Comparison of ENCODE assay signal across 12 cellular contexts in the genomic region with DNA sequence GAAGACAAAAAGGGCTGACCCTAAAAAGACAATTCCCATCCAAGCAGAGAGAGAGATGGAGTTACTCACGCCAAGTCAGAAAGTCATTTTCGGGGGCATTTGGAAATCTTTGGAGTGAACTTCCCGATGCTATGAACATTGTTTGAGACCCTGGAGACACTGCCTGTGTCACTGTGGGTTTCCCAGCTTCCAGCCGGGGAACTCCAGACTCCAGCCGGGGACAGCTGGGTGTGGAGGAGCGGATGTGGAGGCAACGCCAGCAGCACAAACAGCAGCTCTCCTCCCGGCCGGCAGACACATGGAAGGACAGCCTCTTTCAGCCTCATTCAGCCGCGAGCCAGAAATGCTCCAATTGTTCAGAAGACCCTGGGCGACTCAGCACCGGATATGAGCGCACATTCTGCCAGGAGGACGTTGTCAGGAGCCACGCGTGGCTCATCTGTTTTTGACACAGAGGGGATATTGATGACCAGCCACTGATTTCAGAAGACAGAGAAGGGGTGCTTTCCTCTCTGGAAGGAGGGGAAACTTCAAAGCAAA.
A peak's percentile ranks its signal among the peaks of the same experiment; 100 is the strongest.
DNase-seq lines count a peak whose midpoint lies in the region; ATAC-seq and TF ChIP-seq lines count a peak whose summit lies in the region.
"Had no signal": no experiment of that assay in that cellular context is flagged by ENCODE, and none has a peak within 500 bp of the region (broad histone marks: within the 10 kb centered on the region; RNA-seq: fewer than 3 reads in every experiment).

No MANE protein-coding gene starts in this region.

- DNase-seq in A172 (ENCODE audit: low spot score), result peak; percentile 64
- DNase-seq in SJSA1 (ENCODE audit: low read depth in 1 of 2, low spot score in 2 of 2), result peak; percentile 63 to 76
- peak; percentile 44 for DNase-seq in fibroblast of peridontal ligament (ENCODE audit: extremely low read depth)
- peak; percentile 52 for DNase-seq in neural crest cell (ENCODE audit: low read depth, low spot score)
- DNase-seq in NCI-H524 (lab: John Stamatoyannopoulos, UW), result no peak
- no peak for DNase-seq in H4 (ENCODE audit: low spot score)
- DNase-seq in stimulated activated CD4-positive, alpha-beta T cell treated with anti-CD3 and anti-CD28 coated beads, Interleukin-2, amount 100 ng/mL, for 24 hours, result no peak
- DNase-seq: activated naive CD4-positive, alpha-beta T cell; naive B cell; trophoblast cell had no signal

- no peaks in the 10 kb centered on the region for H3K27me3 ChIP-seq in SJSA1 (replicated peaks)
- H3K27me3 ChIP-seq: BLaER1 treated with 17β-estradiol and CSF1 and Interleukin-3, amounts not matched to agents 10 nM and 100 nM had no signal

- H3K4me3 ChIP-seq in SJSA1, result no peak overlapping the region; the same call in 1 of the 2 replicates
- H3K4me3 ChIP-seq: BLaER1 treated with 17β-estradiol and CSF1 and Interleukin-3, amounts not matched to agents 10 nM and 100 nM had no signal

- ATAC-seq in GM18519 (IDR thresholded peaks at IDR 0.05; ENCODE audit: low FRiP score, unreplicated experiment), result no peak

- peak overlapping the region; percentile 98 for H3K27ac Mint-ChIP-seq in neural crest cell (ENCODE audit: unreplicated experiment)
- H3K27ac Mint-ChIP-seq: naive B cell had no signal

- H3K4me1 Mint-ChIP-seq in neural crest cell, result peaks cover 34% of the 10 kb centered on the region
- H3K4me1 Mint-ChIP-seq: naive B cell had no signal

- H3K4me3 Mint-ChIP-seq in neural crest cell, result peak overlapping the region; percentile 74
- H3K4me3 Mint-ChIP-seq: naive B cell had no signal

- H3K36me3 Mint-ChIP-seq in neural crest cell (ENCODE audit: low read depth), result peaks cover 25% of the 10 kb centered on the region
- H3K36me3 Mint-ChIP-seq: naive B cell had no signal

- H3K9me3 Mint-ChIP-seq in neural crest cell, result no peaks in the 10 kb centered on the region
- H3K9me3 Mint-ChIP-seq: naive B cell had no signal

- H3K36me3 ChIP-seq in SJSA1, result peaks cover 12% of the 10 kb centered on the region

- H3K9me3 ChIP-seq in SJSA1 (replicated peaks), result no peaks in the 10 kb centered on the region
- H3K9me3 ChIP-seq: BLaER1 treated with 17β-estradiol and CSF1 and Interleukin-3, amounts not matched to agents 10 nM and 100 nM had no signal

- H3K4me1 ChIP-seq in SJSA1 (replicated peaks), result peaks cover 25% of the 10 kb centered on the region

- H3K27ac ChIP-seq in SJSA1, result peak overlapping the region; percentile 49
- H3K27ac ChIP-seq: BLaER1 treated with 17β-estradiol and CSF1 and Interleukin-3, amounts not matched to agents 10 nM and 100 nM had no signal

- H3K27me3 Mint-ChIP-seq in neural crest cell (ENCODE audit: low read depth), result no peaks in the 10 kb centered on the region

- no peak for TF ChIP-seq CTCF in neural crest cell (conservative IDR thresholded peaks at IDR 0.05)

Comparison
In these comparisons a context has a peak if more than half of its experiments do, and no peak if none do; other contexts are left out.
1. DNase-seq: peak in A172 (single experiment), SJSA1 (2 of 2), fibroblast of peridontal ligament (single experiment) and neural crest cell (single experiment); none in NCI-H524 (0 of 2), H4 (single experiment) and stimulated activated CD4-positive, alpha-beta T cell treated with anti-CD3 and anti-CD28 coated beads, Interleukin-2, amount 100 ng/mL, for 24 hours (0 of 2).